ENCODE assay signal across 1 cellular context in the genomic region with DNA sequence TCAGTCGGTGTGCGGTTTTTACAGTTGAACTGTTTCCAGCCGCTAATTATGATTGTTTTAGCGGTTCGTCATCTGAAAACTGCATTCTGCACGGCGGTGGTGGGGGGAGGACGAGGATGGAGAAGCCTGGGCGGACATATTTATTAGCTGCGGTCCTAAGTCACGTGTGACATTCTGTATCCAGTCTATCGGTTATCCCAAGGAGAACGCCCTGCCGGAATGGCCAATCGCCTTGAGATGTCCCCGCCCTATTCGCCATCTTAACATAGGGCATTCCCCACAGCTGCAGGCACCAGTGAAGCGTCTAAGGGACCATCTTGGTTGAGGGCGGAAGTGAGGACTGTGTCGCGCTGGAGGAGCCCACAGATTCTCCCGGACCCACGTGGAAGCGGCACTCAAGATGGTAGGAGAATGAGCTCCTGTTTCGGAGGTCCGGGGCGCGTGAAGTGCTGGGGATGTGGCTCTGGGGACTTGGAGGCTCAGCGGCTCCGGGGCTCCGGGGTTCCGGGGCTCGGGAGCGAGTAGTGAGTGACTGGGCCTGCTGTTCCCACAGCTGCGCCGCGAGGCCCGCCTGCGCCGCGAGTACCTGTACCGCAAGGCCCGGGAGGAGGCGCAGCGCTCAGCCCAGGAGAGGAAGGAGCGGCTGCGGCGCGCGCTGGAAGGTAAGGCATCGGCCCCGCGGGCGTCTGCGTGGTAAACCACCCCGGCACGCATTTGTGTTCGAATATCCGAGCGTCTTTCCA.
TF ChIP-seq lines count a peak whose summit lies in the region.

Gene IMP4 (plus strand): TSS at position 365 of the 743 bp plus-strand sequence. CDS start 36 bp downstream, at position 401.

TF ChIP-seq in HepG2, 621 proteins besides CTCF, POLR2A, EP300 and RAD21 (continued from another document and continues in another):
- TF ChIP-seq NAIF1 (CRISPR knock-in tag; IDR thresholded peaks at IDR 0.05; ENCODE audit: borderline replicate concordance) (peak; percentile 53; the same call in 1 of the 2 replicates), ZNF383 (CRISPR knock-in tag; IDR thresholded peaks at IDR 0.05; ENCODE audit: borderline replicate concordance) (no peak), MYPOP (CRISPR knock-in tag; IDR thresholded peaks at IDR 0.05) (peak; percentile 97), MLX (CRISPR knock-in tag; IDR thresholded peaks at IDR 0.05) (no peak; the same call in 1 of the 2 replicates), ZNF326 (CRISPR knock-in tag; IDR thresholded peaks at IDR 0.05; ENCODE audit: borderline replicate concordance) (no peak), ZNF790 (CRISPR knock-in tag; IDR thresholded peaks at IDR 0.05; ENCODE audit: borderline replicate concordance) (no peak; the same call in 1 of the 2 replicates), ZNF577 (CRISPR knock-in tag; IDR thresholded peaks at IDR 0.05; ENCODE audit: borderline replicate concordance, low read depth) (no peak), MLXIP (CRISPR knock-in tag; IDR thresholded peaks at IDR 0.05; ENCODE audit: borderline replicate concordance) (no peak; the same call in 1 of the 2 replicates), ZNF274 (CRISPR knock-in tag; IDR thresholded peaks at IDR 0.05) (peak; percentile 89), HOXD1 (CRISPR knock-in tag; IDR thresholded peaks at IDR 0.05) (0 out of 2 replicates have a peak, but pooled peaks have one; percentile 26), NCOA2 (CRISPR knock-in tag; IDR thresholded peaks at IDR 0.05) (peak; percentile 52; the same call in 1 of the 2 replicates), SP4 (CRISPR knock-in tag; IDR thresholded peaks at IDR 0.05) (peak; percentile 78), ZNF549 (CRISPR knock-in tag; IDR thresholded peaks at IDR 0.05) (no peak), ZNF572 (CRISPR knock-in tag; IDR thresholded peaks at IDR 0.05) (peak; percentile 82; the same call in 1 of the 2 replicates), ZNF484 (CRISPR knock-in tag; IDR thresholded peaks at IDR 0.05; ENCODE audit: borderline replicate concordance, low read depth) (no peak), BCL3 (CRISPR knock-in tag; IDR thresholded peaks at IDR 0.05) (no peak; the same call in 1 of the 2 replicates), ZNF589 (CRISPR knock-in tag; conservative IDR thresholded peaks at IDR 0.05) (peak; percentile 55; the same call in 1 of the 2 replicates), ARNT2 (CRISPR knock-in tag; IDR thresholded peaks at IDR 0.05; ENCODE audit: low read depth) (peak; percentile 73; the same call in 1 of the 2 replicates), ZNF772 (CRISPR knock-in tag; IDR thresholded peaks at IDR 0.05) (peak; percentile 95), HIVEP1 (CRISPR knock-in tag; IDR thresholded peaks at IDR 0.05) (peak; percentile 92), BRCA1 (CRISPR knock-in tag; IDR thresholded peaks at IDR 0.05) (no peak), ZMYM3 (CRISPR knock-in tag; IDR thresholded peaks at IDR 0.05) (peak; percentile 3; the same call in 1 of the 2 replicates), CBX5 (CRISPR knock-in tag; IDR thresholded peaks at IDR 0.05; ENCODE audit: borderline replicate concordance) (no peak), MYC (CRISPR knock-in tag; IDR thresholded peaks at IDR 0.05; ENCODE audit: borderline replicate concordance) (peak; percentile 98), ZNF235 (CRISPR knock-in tag; IDR thresholded peaks at IDR 0.05; ENCODE audit: borderline replicate concordance) (no peak), SRSF4 (IDR thresholded peaks at IDR 0.05; ENCODE audit: low read depth, low read length, poor library complexity, severe bottlenecking) (no peak), JDP2 (CRISPR knock-in tag; IDR thresholded peaks at IDR 0.05; ENCODE audit: borderline replicate concordance) (no peak), SOX13 (IDR thresholded peaks at IDR 0.05) (no peak), SOX13 (CRISPR knock-in tag; conservative IDR thresholded peaks at IDR 0.05 in 1 of 2, IDR thresholded peaks at IDR 0.05 in 1 of 2) (peak in 1 of 2 experiments; percentile 46; a peak in 1 of 4 replicates), KDM3A (CRISPR knock-in tag; IDR thresholded peaks at IDR 0.05; ENCODE audit: low read depth) (peak; percentile 63), FOXA1 (IDR thresholded peaks at IDR 0.05) (no peak), FOXA1 (CRISPR knock-in tag; IDR thresholded peaks at IDR 0.05) (no peak; the same call in 1 of the 2 replicates), TEAD2 (CRISPR knock-in tag; IDR thresholded peaks at IDR 0.05) (no peak), ZNF780A (CRISPR knock-in tag; IDR thresholded peaks at IDR 0.05) (no peak)
- TF ChIP-seq, protein P1, sequence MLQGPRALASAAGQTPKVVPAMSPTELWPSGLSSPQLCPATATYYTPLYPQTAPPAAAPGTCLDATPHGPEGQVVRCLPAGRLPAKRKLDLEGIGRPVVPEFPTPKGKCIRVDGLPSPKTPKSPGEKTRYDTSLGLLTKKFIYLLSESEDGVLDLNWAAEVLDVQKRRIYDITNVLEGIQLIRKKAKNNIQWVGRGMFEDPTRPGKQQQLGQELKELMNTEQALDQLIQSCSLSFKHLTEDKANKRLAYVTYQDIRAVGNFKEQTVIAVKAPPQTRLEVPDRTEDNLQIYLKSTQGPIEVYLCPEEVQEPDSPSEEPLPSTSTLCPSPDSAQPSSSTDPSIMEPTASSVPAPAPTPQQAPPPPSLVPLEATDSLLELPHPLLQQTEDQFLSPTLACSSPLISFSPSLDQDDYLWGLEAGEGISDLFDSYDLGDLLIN (CRISPR knock-in tag; IDR thresholded peaks at IDR 0.05; ENCODE audit: borderline replicate concordance): no peak
- TF ChIP-seq, protein P2, sequence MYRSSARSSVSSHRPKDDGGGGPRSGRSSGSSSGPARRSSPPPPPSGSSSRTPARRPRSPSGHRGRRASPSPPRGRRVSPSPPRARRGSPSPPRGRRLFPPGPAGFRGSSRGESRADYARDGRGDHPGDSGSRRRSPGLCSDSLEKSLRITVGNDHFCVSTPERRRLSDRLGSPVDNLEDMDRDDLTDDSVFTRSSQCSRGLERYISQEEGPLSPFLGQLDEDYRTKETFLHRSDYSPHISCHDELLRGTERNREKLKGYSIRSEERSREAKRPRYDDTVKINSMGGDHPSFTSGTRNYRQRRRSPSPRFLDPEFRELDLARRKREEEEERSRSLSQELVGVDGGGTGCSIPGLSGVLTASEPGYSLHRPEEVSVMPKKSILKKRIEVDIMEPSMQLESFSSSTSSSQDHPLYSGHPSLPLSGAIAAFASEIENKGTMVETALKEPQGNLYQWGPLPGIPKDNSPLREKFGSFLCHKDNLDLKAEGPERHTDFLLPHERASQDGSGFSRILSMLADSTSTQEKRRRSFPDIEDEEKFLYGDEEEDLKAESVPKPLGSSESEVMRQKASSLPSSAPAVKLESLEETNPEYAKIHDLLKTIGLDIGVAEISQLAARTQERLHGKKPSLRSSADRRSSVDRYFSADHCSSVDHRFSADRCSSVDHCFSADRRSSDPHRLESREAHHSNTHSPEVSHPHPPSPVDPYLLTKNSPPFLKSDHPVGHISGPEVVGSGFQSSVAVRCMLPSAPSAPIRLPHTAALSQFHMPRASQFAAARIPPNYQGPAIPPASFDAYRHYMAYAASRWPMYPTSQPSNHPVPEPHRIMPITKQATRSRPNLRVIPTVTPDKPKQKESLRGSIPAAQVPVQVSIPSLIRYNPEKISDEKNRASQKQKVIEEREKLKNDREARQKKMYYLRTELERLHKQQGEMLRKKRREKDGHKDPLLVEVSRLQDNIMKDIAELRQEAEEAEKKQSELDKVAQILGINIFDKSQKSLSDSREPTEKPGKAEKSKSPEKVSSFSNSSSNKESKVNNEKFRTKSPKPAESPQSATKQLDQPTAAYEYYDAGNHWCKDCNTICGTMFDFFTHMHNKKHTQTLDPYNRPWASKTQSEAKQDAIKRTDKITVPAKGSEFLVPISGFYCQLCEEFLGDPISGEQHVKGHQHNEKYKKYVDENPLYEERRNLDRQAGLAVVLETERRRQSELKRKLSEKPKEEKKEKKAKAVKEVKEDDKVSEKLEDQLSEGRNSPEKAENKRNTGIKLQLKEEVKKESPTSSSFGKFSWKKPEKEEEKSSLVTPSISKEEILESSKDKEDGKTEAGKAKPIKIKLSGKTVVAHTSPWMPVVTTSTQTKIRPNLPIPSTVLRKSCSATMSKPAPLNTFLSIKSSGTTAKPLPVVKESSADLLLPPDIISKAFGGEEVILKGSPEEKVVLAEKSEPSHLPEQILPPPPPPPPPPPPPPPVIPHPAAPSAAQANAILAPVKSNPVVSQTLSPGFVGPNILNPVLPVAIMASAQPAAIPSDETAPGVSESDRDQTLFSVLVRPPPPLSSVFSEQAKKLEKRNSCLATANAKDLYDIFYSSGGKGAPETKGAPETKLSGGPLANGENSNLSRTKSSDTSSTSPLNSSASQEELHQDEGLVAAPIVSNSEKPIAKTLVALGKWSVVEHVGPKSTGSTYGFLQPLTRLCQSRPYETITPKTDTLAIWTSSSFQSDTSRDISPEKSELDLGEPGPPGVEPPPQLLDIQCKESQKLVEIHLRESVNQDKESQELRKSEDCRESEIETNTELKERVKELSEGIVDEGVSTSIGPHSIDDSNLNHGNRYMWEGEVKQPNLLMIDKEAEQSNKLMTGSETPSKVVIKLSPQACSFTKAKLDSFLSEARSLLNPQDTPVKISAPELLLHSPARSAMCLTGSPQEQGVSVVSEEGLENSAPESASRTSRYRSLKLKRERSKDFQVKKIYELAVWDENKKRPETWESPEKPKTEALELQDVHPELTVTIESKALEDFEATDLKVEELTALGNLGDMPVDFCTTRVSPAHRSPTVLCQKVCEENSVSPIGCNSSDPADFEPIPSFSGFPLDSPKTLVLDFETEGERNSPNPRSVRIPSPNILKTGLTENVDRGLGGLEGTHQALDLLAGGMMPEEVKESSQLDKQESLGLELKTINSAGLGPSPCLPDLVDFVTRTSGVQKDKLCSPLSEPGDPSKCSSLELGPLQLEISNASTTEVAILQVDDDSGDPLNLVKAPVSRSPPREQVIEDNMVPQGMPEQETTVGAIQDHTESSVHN (CRISPR knock-in tag; IDR thresholded peaks at IDR 0.05): no peak
- TF ChIP-seq, protein P3, sequence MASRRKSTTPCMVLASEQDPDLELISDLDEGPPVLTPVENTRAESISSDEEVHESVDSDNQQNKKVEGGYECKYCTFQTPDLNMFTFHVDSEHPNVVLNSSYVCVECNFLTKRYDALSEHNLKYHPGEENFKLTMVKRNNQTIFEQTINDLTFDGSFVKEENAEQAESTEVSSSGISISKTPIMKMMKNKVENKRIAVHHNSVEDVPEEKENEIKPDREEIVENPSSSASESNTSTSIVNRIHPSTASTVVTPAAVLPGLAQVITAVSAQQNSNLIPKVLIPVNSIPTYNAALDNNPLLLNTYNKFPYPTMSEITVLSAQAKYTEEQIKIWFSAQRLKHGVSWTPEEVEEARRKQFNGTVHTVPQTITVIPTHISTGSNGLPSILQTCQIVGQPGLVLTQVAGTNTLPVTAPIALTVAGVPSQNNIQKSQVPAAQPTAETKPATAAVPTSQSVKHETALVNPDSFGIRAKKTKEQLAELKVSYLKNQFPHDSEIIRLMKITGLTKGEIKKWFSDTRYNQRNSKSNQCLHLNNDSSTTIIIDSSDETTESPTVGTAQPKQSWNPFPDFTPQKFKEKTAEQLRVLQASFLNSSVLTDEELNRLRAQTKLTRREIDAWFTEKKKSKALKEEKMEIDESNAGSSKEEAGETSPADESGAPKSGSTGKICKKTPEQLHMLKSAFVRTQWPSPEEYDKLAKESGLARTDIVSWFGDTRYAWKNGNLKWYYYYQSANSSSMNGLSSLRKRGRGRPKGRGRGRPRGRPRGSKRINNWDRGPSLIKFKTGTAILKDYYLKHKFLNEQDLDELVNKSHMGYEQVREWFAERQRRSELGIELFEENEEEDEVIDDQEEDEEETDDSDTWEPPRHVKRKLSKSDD (CRISPR knock-in tag; IDR thresholded peaks at IDR 0.05; ENCODE audit: low read depth): peak; percentile 99
- TF ChIP-seq, protein P4, sequence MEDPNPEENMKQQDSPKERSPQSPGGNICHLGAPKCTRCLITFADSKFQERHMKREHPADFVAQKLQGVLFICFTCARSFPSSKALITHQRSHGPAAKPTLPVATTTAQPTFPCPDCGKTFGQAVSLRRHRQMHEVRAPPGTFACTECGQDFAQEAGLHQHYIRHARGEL (CRISPR knock-in tag; IDR thresholded peaks at IDR 0.05): no peak
